9 cellular contexts compared by ENCODE assay signal in the genomic region with DNA sequence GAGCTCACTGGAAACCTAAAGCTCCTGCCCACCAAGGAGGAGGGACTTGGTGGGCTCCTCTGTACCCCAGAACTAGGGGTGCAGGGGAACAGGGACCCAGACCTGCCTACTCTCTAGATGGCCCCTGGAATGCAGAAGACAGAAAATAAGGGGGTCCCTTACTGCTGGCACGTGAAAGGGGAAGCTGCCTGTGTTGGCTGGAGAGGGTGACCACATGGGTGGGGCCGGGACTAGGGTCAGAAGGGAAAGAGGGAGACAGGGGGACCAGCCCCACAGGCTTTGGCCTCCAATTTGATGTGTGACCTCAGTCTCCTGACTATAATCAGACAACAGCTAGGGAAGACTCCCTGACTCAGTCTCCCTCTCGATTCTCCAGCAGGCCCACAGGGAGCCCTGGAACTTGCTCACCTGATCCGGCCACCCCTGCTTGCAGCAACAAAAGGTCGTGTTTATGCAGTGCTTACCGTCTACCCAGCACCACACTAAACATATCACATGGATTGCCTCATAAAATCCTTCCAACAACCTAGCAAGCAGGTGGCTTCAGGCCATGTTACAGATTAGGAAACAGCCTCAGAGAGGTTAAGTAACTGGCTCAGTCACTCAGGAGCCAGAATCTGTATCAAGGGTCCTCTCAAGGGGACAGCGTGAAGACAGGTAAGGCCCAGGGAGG. TPM values are rescaled to one million over a fixed set of nuclear protein-coding genes. Genes with fewer than 3 reads are reported as not detected.
DNase-seq lines count a peak whose midpoint lies in the region; ATAC-seq and TF ChIP-seq lines count a peak whose summit lies in the region.
"Had no signal": no experiment of that assay in that cellular context is flagged by ENCODE, and none has a peak within 500 bp of the region (broad histone marks: within the 10 kb centered on the region; RNA-seq: fewer than 3 reads in every experiment).

No MANE protein-coding gene starts in this region.

- H3K4me3 Mint-ChIP-seq in CD4-positive, alpha-beta memory T cell = peak overlapping the region in 3 of 8 donors; percentile 26 to 49 (median 43)
- H3K4me3 Mint-ChIP-seq in natural killer cell = peak overlapping the region; percentile 87

- no peaks in the 10 kb centered on the region for H3K9me3 ChIP-seq in CD4-positive, alpha-beta memory T cell (ENCODE audit: control insufficient read depth in 1 of 2, low read length in 2 of 2)

- peak overlapping the region; percentile 41 to 99 (median 89) for H3K27ac Mint-ChIP-seq in CD4-positive, alpha-beta memory T cell
- H3K27ac Mint-ChIP-seq in natural killer cell = peak overlapping the region; percentile 97 to 100

- peaks cover 76% of the 10 kb centered on the region for H3K4me1 ChIP-seq in CD4-positive, alpha-beta memory T cell (ENCODE audit: insufficient read depth, low read length)

- no peaks in the 10 kb centered on the region for H3K36me3 ChIP-seq in CD4-positive, alpha-beta memory T cell (ENCODE audit: insufficient read depth, low read length)

- ATAC-seq in natural killer cell (no peak), GM21737 (IDR thresholded peaks at IDR 0.05; ENCODE audit: unreplicated experiment) (no peak)

- no peaks in the 10 kb centered on the region for H3K27me3 ChIP-seq in CD4-positive, alpha-beta memory T cell (ENCODE audit: insufficient read depth, low read length)
- H3K27me3 ChIP-seq in dorsolateral prefrontal cortex = no peaks in the 10 kb centered on the region

- CTCF ChIA-PET in CD4-positive, alpha-beta memory T cell (lab: Charles Lee; ENCODE audit: partially characterized antibody) = interaction anchor here (1.5 to 2.4 kb wide), 3 partner anchors 14 to 52 kb away, joined by 3 to 13 read pairs (median 5); no protein-coding TSS in a partner anchor

- intact Hi-C loops in CD4-positive, alpha-beta memory T cell (cut with micrococcal nuclease) = no loop called here
- intact Hi-C loops in dorsolateral prefrontal cortex (cut with DNase I) (no loop called here), natural killer cell (cut with micrococcal nuclease) (no loop called here)

- H3K4me1 Mint-ChIP-seq in CD4-positive, alpha-beta memory T cell = peaks cover 49 to 88% (median 66%) of the 10 kb centered on the region in 4 donors
- peaks cover 76 to 85% of the 10 kb centered on the region in 2 donors for H3K4me1 Mint-ChIP-seq in natural killer cell

- H3K27me3 Mint-ChIP-seq in CD4-positive, alpha-beta memory T cell = no peaks in the 10 kb centered on the region
- no peaks in the 10 kb centered on the region for H3K27me3 Mint-ChIP-seq in natural killer cell (ENCODE audit: low read depth in 2 of 2)

- H3K9me3 Mint-ChIP-seq in CD4-positive, alpha-beta memory T cell = no peaks in the 10 kb centered on the region
- no peaks in the 10 kb centered on the region for H3K9me3 Mint-ChIP-seq in natural killer cell

- POLR2A ChIA-PET in CD4-positive, alpha-beta memory T cell (lab: Charles Lee; ENCODE audit: partially characterized antibody) = no interaction called here

- no peak overlapping the region for H3K4me3 ChIP-seq in CD4-positive, alpha-beta memory T cell (ENCODE audit: low read length in 2 of 2)
- no peak overlapping the region for H3K4me3 ChIP-seq in dorsolateral prefrontal cortex

- TF ChIP-seq CTCF in dorsolateral prefrontal cortex (IDR thresholded peaks at IDR 0.05 in 54 of 56, conservative IDR thresholded peaks at IDR 0.05 in 2 of 56; ENCODE audit: low read depth in 1 of 56, partially characterized antibody in 56 of 56) (no peak), natural killer cell (IDR thresholded peaks at IDR 0.05) (no peak)

- no peak for DNase-seq in CD4-positive, alpha-beta memory T cell
- DNase-seq in MV-4-11 (lab: John Stamatoyannopoulos, UW) (peak; percentile 28), dorsolateral prefrontal cortex (no peak), natural killer cell (no peak), NCI-H1436 (lab: John Stamatoyannopoulos, UW) (no peak), SHP77 treated with DMSO at 0.1 percent for 48 hours (lab: John Stamatoyannopoulos, UW) (no peak)
- DNase-seq in stimulated activated CD8-positive, alpha-beta memory T cell treated with anti-CD3 and anti-CD28 coated beads, Interleukin-4, amount 100 ng/mL, for 48 hours = no peak
- DNase-seq: kidney glomerular epithelial cell had no signal

- H3K27ac ChIP-seq in CD4-positive, alpha-beta memory T cell (ENCODE audit: low read depth, low read length) = peak overlapping the region; percentile 24
- peak overlapping the region in 40 of 59 donors; percentile 5 to 75 (median 37) for H3K27ac ChIP-seq in dorsolateral prefrontal cortex

- no peaks in the 10 kb centered on the region for H3K36me3 Mint-ChIP-seq in CD4-positive, alpha-beta memory T cell
- H3K36me3 Mint-ChIP-seq in natural killer cell = no peaks in the 10 kb centered on the region

RNA-seq across cellular contexts. Expression of a gene that starts 10.2 kb away (rescaled TPM):
- 100 to 1,000 TPM; 144 to 157 TPM for total RNA-seq in CD4-positive, alpha-beta memory T cell
- polyA plus RNA-seq in CD4-positive, alpha-beta memory T cell = 10 to 100 TPM in 1 of 2 donors, 1 to 10 TPM in 1; 9.5 to 36.8 TPM
- total RNA-seq in dorsolateral prefrontal cortex (100 to 1,000 TPM in 8 of 120 experiments, 10 to 100 TPM in 112; 42.2 to 126 (median 68.6) TPM), natural killer cell (100 to 1,000 TPM; 293 to 327 (median 296) TPM)

RNA-seq across cellular contexts. Expression of a gene that starts 51.9 kb away (rescaled TPM):
- total RNA-seq in CD4-positive, alpha-beta memory T cell = 10 to 100 TPM; 23.0 to 23.5 TPM
- polyA plus RNA-seq in CD4-positive, alpha-beta memory T cell = 10 to 100 TPM; 24.9 to 27.0 TPM
- total RNA-seq in dorsolateral prefrontal cortex (100 to 1,000 TPM in 2 of 120 experiments, 10 to 100 TPM in 118; 31.5 to 113 (median 51.1) TPM), natural killer cell (10 to 100 TPM; 10.9 to 17.3 (median 11.7) TPM)
